ENCODE assay signal across 9 cellular contexts in the genomic region with DNA sequence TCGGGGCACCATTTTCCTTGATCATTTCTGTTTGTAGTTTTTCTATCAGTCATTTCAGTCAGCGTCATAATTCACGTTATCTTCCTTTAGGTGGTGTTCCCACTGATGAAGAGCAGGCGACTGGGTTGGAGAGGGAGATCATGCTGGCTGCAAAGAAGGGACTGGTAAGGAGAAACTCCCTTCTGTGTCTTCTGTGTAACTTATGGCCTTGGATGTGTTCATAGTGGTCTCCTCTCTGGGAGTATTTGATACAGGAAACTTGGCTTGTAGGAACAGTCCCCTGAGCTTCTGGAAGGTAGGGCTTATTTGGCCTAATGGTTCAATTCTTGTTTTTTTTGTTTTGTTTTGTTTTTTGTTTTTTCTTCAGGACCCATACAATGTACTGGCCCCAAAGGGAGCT. TPM values are rescaled to one million over a fixed set of nuclear protein-coding genes. Genes with fewer than 3 reads are reported as not detected.
DNase-seq lines count a peak whose midpoint lies in the region; ATAC-seq and TF ChIP-seq lines count a peak whose summit lies in the region.
"Had no signal": no experiment of that assay in that cellular context is flagged by ENCODE, and none has a peak within 500 bp of the region (broad histone marks: within the 10 kb centered on the region; RNA-seq: fewer than 3 reads in every experiment).

No MANE protein-coding gene starts in this region.

- intact Hi-C loops in esophagus muscularis mucosa (cut with DNase I): loop anchor here (10.0 kb wide), 1 partner anchor 48 kb away; no protein-coding TSS in a partner anchor
- intact Hi-C loops in prostate gland (cut with DNase I): loop anchor here (1.0 to 10.0 kb wide), 2 partner anchors 16 to 48 kb away; no protein-coding TSS in a partner anchor
- intact Hi-C loops in aorta (cut with DNase I): loop anchor here (2.0 to 10.0 kb wide), 2 partner anchors 16 to 52 kb away; no protein-coding TSS in a partner anchor

- ATAC-seq in aorta (ENCODE audit: low FRiP score): no peak

- DNase-seq in Peyer's patch: no peak
- peak; percentile 21 for DNase-seq in esophagus muscularis mucosa (ENCODE audit: extremely low spot score)
- no peak for DNase-seq in prostate gland (ENCODE audit: low spot score)
- no peak for DNase-seq in aorta
- no peak for DNase-seq in globus pallidus (ENCODE audit: low spot score)
- no peak for DNase-seq in Kasumi-1 (lab: John Stamatoyannopoulos, UW)
- DNase-seq in DMS 273 treated with DMSO at 0.1 percent for 48 hours (lab: John Stamatoyannopoulos, UW): no peak
- DNase-seq: NCI-H446 treated with DMSO at 0.1 percent for 48 hours had no signal

- no peak for TF ChIP-seq EP300 in esophagus muscularis mucosa (IDR thresholded peaks at IDR 0.05)

- 80% methylated on average over 4 of the region's 4 CpGs for WGBS in esophagus muscularis mucosa
- 84% methylated on average over 4 of the region's 4 CpGs for WGBS in prostate gland
- 88 to 92% methylated on average over 4 of the region's 4 CpGs for WGBS in aorta, 2 donors

- no peaks in the 10 kb centered on the region for H4K20me1 ChIP-seq in DOHH2 (ENCODE audit: control insufficient read depth, insufficient read depth, low read depth, low read length)

- H3K9me2 ChIP-seq in DOHH2 (replicated peaks; ENCODE audit: control insufficient read depth, low read length): no peaks in the 10 kb centered on the region

- peak overlapping the region; percentile 98 for H3K4me2 ChIP-seq in DOHH2 (ENCODE audit: low read length)

- no peaks in the 10 kb centered on the region for H3K27me3 ChIP-seq in DOHH2 (ENCODE audit: control insufficient read depth, low read length)
- H3K27me3 ChIP-seq in Peyer's patch: no peaks in the 10 kb centered on the region
- H3K27me3 ChIP-seq in esophagus muscularis mucosa: no peaks in the 10 kb centered on the region
- H3K27me3 ChIP-seq in prostate gland (replicated peaks; ENCODE audit: insufficient read depth): no peaks in the 10 kb centered on the region
- no peaks in the 10 kb centered on the region for H3K27me3 ChIP-seq in aorta (ENCODE audit: control insufficient read depth in 1 of 2, insufficient read depth in 2 of 2, low read length in 1 of 2)

- peaks cover 10% of the 10 kb centered on the region for H3F3A ChIP-seq in DOHH2 (ENCODE audit: control insufficient read depth, insufficient read depth)

- H3K36me3 ChIP-seq in DOHH2 (ENCODE audit: control insufficient read depth, low read length): peaks cover 45% of the 10 kb centered on the region
- peaks cover 0 to 24% (median 0%) of the 10 kb centered on the region in 3 donors for H3K36me3 ChIP-seq in Peyer's patch
- peaks cover 21 to 43% (median 29%) of the 10 kb centered on the region in 4 donors for H3K36me3 ChIP-seq in esophagus muscularis mucosa
- peaks cover 6 to 7% of the 10 kb centered on the region in 2 donors for H3K36me3 ChIP-seq in prostate gland
- peaks cover 2 to 4% of the 10 kb centered on the region in 2 donors for H3K36me3 ChIP-seq in aorta (ENCODE audit: control insufficient read depth in 1 of 2, insufficient read depth in 2 of 2, low read length in 1 of 2)

- H3K4me1 ChIP-seq in DOHH2 (ENCODE audit: control insufficient read depth, low read length) (peaks cover 20% of the 10 kb centered on the region), Peyer's patch (peaks cover 0 to 38% (median 7%) of the 10 kb centered on the region in 4 donors), esophagus muscularis mucosa (peaks cover 13 to 27% (median 18%) of the 10 kb centered on the region in 4 donors), prostate gland (replicated peaks) (no peaks in the 10 kb centered on the region), aorta (ENCODE audit: control insufficient read depth in 1 of 2, insufficient read depth in 2 of 2, low read length in 2 of 2) (peaks cover 0 to 3% of the 10 kb centered on the region in 2 donors)

- H3K4me3 ChIP-seq in DOHH2 (ENCODE audit: low read length) (peak overlapping the region; percentile 100), Peyer's patch (peak overlapping the region; percentile 83 to 96 (median 90)), esophagus muscularis mucosa (peak overlapping the region; percentile 91 to 96 (median 92)), prostate gland (peak overlapping the region; percentile 82 to 96), aorta (ENCODE audit: low read length in 2 of 2) (no peak overlapping the region)

- peaks cover 25% of the 10 kb centered on the region for H3K79me2 ChIP-seq in DOHH2 (ENCODE audit: control insufficient read depth, low read length)

- H3K27ac ChIP-seq in DOHH2 (ENCODE audit: low read depth, low read length) (no peak overlapping the region), Peyer's patch (peak overlapping the region in 3 of 4 donors; percentile 91 to 95 (median 92)), esophagus muscularis mucosa (replicated peaks in 1 of 4) (peak overlapping the region; percentile 87 to 95 (median 93)), prostate gland (no peak overlapping the region), aorta (ENCODE audit: low read depth in 1 of 2, low read length in 2 of 2) (peak overlapping the region in 1 of 2 donors; percentile 22)

- H3K9me3 ChIP-seq in DOHH2 (ENCODE audit: control insufficient read depth, insufficient read depth, low read length): no peaks in the 10 kb centered on the region
- no peaks in the 10 kb centered on the region for H3K9me3 ChIP-seq in Peyer's patch
- no peaks in the 10 kb centered on the region for H3K9me3 ChIP-seq in esophagus muscularis mucosa
- no peaks in the 10 kb centered on the region for H3K9me3 ChIP-seq in prostate gland
- H3K9me3 ChIP-seq in aorta (ENCODE audit: control insufficient read depth, low read length): no peaks in the 10 kb centered on the region

- TF ChIP-seq CTCF in DOHH2 (IDR thresholded peaks at IDR 0.05; ENCODE audit: low read depth, low read length, poor library complexity, severe bottlenecking) (no peak), Peyer's patch (IDR thresholded peaks at IDR 0.05) (no peak), esophagus muscularis mucosa (IDR thresholded peaks at IDR 0.05) (no peak), prostate gland (IDR thresholded peaks at IDR 0.05) (no peak)

- TF ChIP-seq POLR2A in Peyer's patch (IDR thresholded peaks at IDR 0.05): no peak
- no peak for TF ChIP-seq POLR2A in esophagus muscularis mucosa (IDR thresholded peaks at IDR 0.05; ENCODE audit: low read depth)
- TF ChIP-seq POLR2A in prostate gland (IDR thresholded peaks at IDR 0.05): no peak

RNA-seq across cellular contexts. Expression of a gene that starts 1.1 kb away (rescaled TPM):
- 100 to 1,000 TPM; 248 to 721 (median 447) TPM for total RNA-seq in Peyer's patch
- total RNA-seq in esophagus muscularis mucosa: 100 to 1,000 TPM; 382 to 507 (median 481) TPM
- 100 to 1,000 TPM; 363 to 469 TPM for total RNA-seq in prostate gland
- total RNA-seq in aorta: 100 to 1,000 TPM; 114 to 130 TPM
- 100 to 1,000 TPM; 250 to 286 TPM for polyA plus RNA-seq in aorta

RNA-seq across cellular contexts. Expression of a gene that starts 16.9 kb away (rescaled TPM):
- total RNA-seq in Peyer's patch: 100 to 1,000 TPM in 1 of 4 donors, 10 to 100 TPM in 3; 64.3 to 151 (median 89.1) TPM
- 10 to 100 TPM; 74.3 to 89.2 (median 83.9) TPM for total RNA-seq in esophagus muscularis mucosa
- total RNA-seq in prostate gland: 100 to 1,000 TPM in 1 of 2 donors, 10 to 100 TPM in 1; 80.5 to 102 TPM
- 10 to 100 TPM; 70.6 to 74.4 TPM for total RNA-seq in aorta
- polyA plus RNA-seq in aorta: 10 to 100 TPM; 63.2 to 92.2 TPM

RNA-seq across cellular contexts. Expression of a gene that starts 22.5 kb away (rescaled TPM):
- total RNA-seq in Peyer's patch (10 to 100 TPM in 3 of 4 donors, 1 to 10 TPM in 1; 5.3 to 70.1 (median 25.5) TPM), esophagus muscularis mucosa (1 to 10 TPM; 2.1 to 6.5 (median 3.6) TPM), prostate gland (1 to 10 TPM; 2.0 to 7.0 TPM), aorta (10 to 100 TPM; 10.3 TPM)
- 10 to 100 TPM in 1 of 2 donors, 1 to 10 TPM in 1; 4.1 to 36.3 TPM for polyA plus RNA-seq in aorta

RNA-seq across cellular contexts. Expression of a gene that starts 57.3 kb away (rescaled TPM):
- total RNA-seq in Peyer's patch: 100 to 1,000 TPM in 1 of 4 donors, 10 to 100 TPM in 3; 28.5 to 294 (median 69.2) TPM
- 10 to 100 TPM in 3 of 4 donors, 1 to 10 TPM in 1; 9.4 to 25.7 (median 15.0) TPM for total RNA-seq in esophagus muscularis mucosa
- total RNA-seq in prostate gland: 10 to 100 TPM; 13.0 to 57.9 TPM
- total RNA-seq in aorta: 10 to 100 TPM; 36.4 to 56.8 TPM
- 10 to 100 TPM in 1 of 2 donors, 1 to 10 TPM in 1; 2.6 to 26.9 TPM for polyA plus RNA-seq in aorta

Comparison
In these comparisons a context has a peak if more than half of its experiments do, and no peak if none do; other contexts are left out.
1. H3K27ac ChIP-seq: peak in Peyer's patch (3 of 4) and esophagus muscularis mucosa (4 of 4); none in DOHH2 (single experiment) and prostate gland (0 of 2).
2. H3K4me3 ChIP-seq: peak in DOHH2 (single experiment), Peyer's patch (4 of 4), esophagus muscularis mucosa (4 of 4) and prostate gland (2 of 2); none in aorta (0 of 2).